In the genomic region with DNA sequence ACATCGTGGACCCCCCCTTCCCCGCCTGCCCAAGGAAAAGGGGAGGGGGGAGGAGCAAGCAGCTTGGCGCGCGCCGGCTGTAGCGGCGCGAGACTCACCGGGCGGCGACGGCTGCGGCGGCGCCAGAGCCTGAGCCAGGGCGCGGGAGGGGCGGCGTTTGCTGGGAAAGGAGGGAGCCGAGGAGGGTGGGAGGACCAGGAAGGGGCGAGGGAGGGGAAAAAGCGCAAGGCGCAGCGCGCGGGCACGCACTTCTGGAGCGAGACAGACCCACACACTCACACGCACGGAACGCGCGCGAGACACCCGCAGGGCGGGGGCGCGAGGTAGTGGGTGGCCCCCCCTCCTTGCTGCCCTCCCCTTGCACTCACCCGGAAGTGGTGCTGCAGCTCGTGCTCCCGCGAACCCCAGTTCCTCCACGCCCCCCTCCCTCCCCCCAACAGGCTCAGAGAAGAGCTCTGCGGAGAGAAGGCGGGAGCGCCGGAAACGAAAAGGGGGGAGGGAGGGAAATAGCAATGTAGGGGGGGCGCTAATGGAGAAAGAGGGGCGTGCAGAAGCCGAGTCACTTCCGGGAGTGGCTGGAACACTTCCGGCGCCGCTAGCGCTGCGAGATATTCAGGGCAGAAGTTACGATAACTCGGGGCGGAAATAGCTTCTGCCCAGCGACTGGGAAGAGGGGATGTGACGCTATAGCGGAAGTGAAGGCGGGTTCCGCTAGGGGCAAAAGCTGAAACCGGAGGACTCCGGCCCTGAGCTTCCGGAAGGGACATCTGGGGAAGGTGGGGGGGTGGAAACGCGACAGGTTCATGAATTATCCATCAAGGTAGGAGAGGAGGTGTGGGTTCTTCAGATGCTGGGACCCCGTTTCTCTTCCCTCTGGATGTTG, we compare ENCODE assay signal across 8 cellular contexts. TPM values are rescaled to one million over a fixed set of nuclear protein-coding genes. Genes with fewer than 3 reads are reported as not detected.
A peak's percentile ranks its signal among the peaks of the same experiment; 100 is the strongest.
DNase-seq lines count a peak whose midpoint lies in the region; ATAC-seq and TF ChIP-seq lines count a peak whose summit lies in the region.

A gene (minus strand): TSS at position 376 of the 883 bp plus-strand sequence. CDS start 9,855 bp downstream, outside the sequence.

- H3K14ac ChIP-seq in H9 (ENCODE audit: insufficient read depth, low read length) = peak within 1 kb of the TSS; percentile 77

- H3K23ac ChIP-seq in H9 (ENCODE audit: insufficient read length, low read depth, low read length) = no peak within 1 kb of the TSS

- no peak within 1 kb of the TSS for H2AK5ac ChIP-seq in H9 (ENCODE audit: insufficient read length, low read length)

- WGBS in H9 (ENCODE audit: extremely low coverage, insufficient read length, low lambda C conversion rate) = no CpG with 5 or more reads among the region's 72 CpGs

- ATAC-seq in natural killer cell treated with Interleukin-12 subunit alpha and Interleukin-12 subunit beta and Interleukin-15 and Interleukin-18, amount 100 ng/mL, for 72 hours = peak; percentile 89 to 93
- ATAC-seq in stimulated activated naive CD8-positive, alpha-beta T cell treated with anti-CD3 and anti-CD28 coated beads, Interleukin-15, Interleukin-2, amounts not matched to agents 100 U/mL and 50 U/mL, for 24 hours = peak; percentile 91

- H3K56ac ChIP-seq in H9 (ENCODE audit: insufficient read length, low read depth, low read length) = no peak within 1 kb of the TSS

- no peaks in the 10 kb centered on the region for H4K20me1 ChIP-seq in H9 (ENCODE audit: control insufficient read depth, insufficient read depth, insufficient read length)

- H4K5ac ChIP-seq in H9 (ENCODE audit: insufficient read length, low read depth, low read length) = no peak within 1 kb of the TSS

- H3K9me3 ChIP-seq in H9 (ENCODE audit: control insufficient read depth, low read depth, low read length) (no peaks in the 10 kb centered on the region), MG63 (no peaks in the 10 kb centered on the region)

- DNase-seq in ELR (ENCODE audit: low read depth) = peak; percentile 100
- DNase-seq in H9 = peak; percentile 100
- peak; percentile 98 for DNase-seq in MG63
- peak; percentile 75 for DNase-seq in SHP77 treated with DMSO at 0.1 percent for 48 hours (lab: John Stamatoyannopoulos, UW)
- DNase-seq in activated effector memory CD4-positive, alpha-beta T cell treated with anti-CD3 and anti-CD28 coated beads, Interleukin-2, amount 50 U/mL, for 16 hours = peak; percentile 98
- peak; percentile 99 for DNase-seq in fibroblast of pulmonary artery (ENCODE audit: low read depth)
- DNase-seq in natural killer cell treated with Interleukin-12 subunit alpha and Interleukin-12 subunit beta and Interleukin-15 and Interleukin-18, amount 100 ng/mL, for 72 hours (ENCODE audit: low spot score) = peak; percentile 98
- peak; percentile 93 for DNase-seq in stimulated activated naive CD8-positive, alpha-beta T cell treated with anti-CD3 and anti-CD28 coated beads, Interleukin-15, Interleukin-2, amounts not matched to agents 100 U/mL and 50 U/mL, for 24 hours

- no peak within 1 kb of the TSS for H2BK12ac ChIP-seq in H9 (ENCODE audit: insufficient read length, low read depth, low read length)

- peaks cover 3% of the 10 kb centered on the region for H3K27me3 Mint-ChIP-seq in H9 (ENCODE audit: low read depth)
- no peaks in the 10 kb centered on the region for H3K27me3 Mint-ChIP-seq in natural killer cell treated with Interleukin-12 subunit alpha and Interleukin-12 subunit beta and Interleukin-15 and Interleukin-18, amount 100 ng/mL, for 72 hours

- H3K27me3 ChIP-seq in H9 (ENCODE audit: insufficient read depth, low read length) = no peaks in the 10 kb centered on the region
- H3K27me3 ChIP-seq in MG63 = no peaks in the 10 kb centered on the region

- H3K9ac ChIP-seq in H9 (ENCODE audit: extremely low read depth, insufficient read length, low read length) = peak within 1 kb of the TSS; percentile 72

- H3K4me3 ChIP-seq in MG63 (peak within 1 kb of the TSS; percentile 88), fibroblast of pulmonary artery (replicated peaks; ENCODE audit: low read depth, low read length) (peak within 1 kb of the TSS; percentile 78)

- H2BK15ac ChIP-seq in H9 (ENCODE audit: low read depth, low read length) = no peak within 1 kb of the TSS

- peak within 1 kb of the TSS; percentile 93 for H3K4me2 ChIP-seq in H9 (ENCODE audit: insufficient read depth, insufficient read length, low read length)

- peak within 1 kb of the TSS; percentile 73 for H3K18ac ChIP-seq in H9 (ENCODE audit: insufficient read length, low read depth, low read length)

- H3K36me3 Mint-ChIP-seq in H9 (ENCODE audit: insufficient read depth in 1 of 3, low read depth in 3 of 3) = peaks cover 3 to 15% (median 7%) of the 10 kb centered on the region in 3 experiments; a peak in 4 of 7 replicates
- H3K36me3 Mint-ChIP-seq in natural killer cell treated with Interleukin-12 subunit alpha and Interleukin-12 subunit beta and Interleukin-15 and Interleukin-18, amount 100 ng/mL, for 72 hours = peaks cover 17% of the 10 kb centered on the region

- H3K23me2 ChIP-seq in H9 (ENCODE audit: insufficient read length, low read depth, low read length, poor library complexity, severe bottlenecking) = peaks cover 8% of the 10 kb centered on the region

- no peak within 1 kb of the TSS for H4K8ac ChIP-seq in H9 (replicated peaks; ENCODE audit: insufficient read length, low read depth, low read length)

- H2AFZ ChIP-seq in H9 (ENCODE audit: low read length) = no peak within 1 kb of the TSS

- peaks cover 3% of the 10 kb centered on the region for H3K79me1 ChIP-seq in H9 (ENCODE audit: insufficient read depth, low read depth, low read length, poor library complexity, severe bottlenecking)

- peak within 1 kb of the TSS; percentile 94 to 97 for H3K4me3 Mint-ChIP-seq in H9
- peak within 1 kb of the TSS; percentile 90 for H3K4me3 Mint-ChIP-seq in natural killer cell treated with Interleukin-12 subunit alpha and Interleukin-12 subunit beta and Interleukin-15 and Interleukin-18, amount 100 ng/mL, for 72 hours

- H3K27ac ChIP-seq in H9 (ENCODE audit: insufficient read length, low read depth, low read length) = peak within 1 kb of the TSS; percentile 7

- H4K91ac ChIP-seq in H9 (ENCODE audit: insufficient read length, low read depth, low read length) = no peak within 1 kb of the TSS

- no peak within 1 kb of the TSS for H3K4ac ChIP-seq in H9 (ENCODE audit: low read depth, low read length)

- H2BK20ac ChIP-seq in H9 (ENCODE audit: low read depth, low read length, poor library complexity, severe bottlenecking) = no peak within 1 kb of the TSS

- H3T11ph ChIP-seq in H9 (ENCODE audit: low read length) = no peak within 1 kb of the TSS

- peak within 1 kb of the TSS; percentile 96 to 98 (median 97); a peak in 6 of 7 replicates for H3K27ac Mint-ChIP-seq in H9
- H3K27ac Mint-ChIP-seq in natural killer cell treated with Interleukin-12 subunit alpha and Interleukin-12 subunit beta and Interleukin-15 and Interleukin-18, amount 100 ng/mL, for 72 hours = peak within 1 kb of the TSS; percentile 81 to 90

- peaks cover 14 to 27% of the 10 kb centered on the region in 2 experiments for H3K4me1 Mint-ChIP-seq in H9
- H3K4me1 Mint-ChIP-seq in natural killer cell treated with Interleukin-12 subunit alpha and Interleukin-12 subunit beta and Interleukin-15 and Interleukin-18, amount 100 ng/mL, for 72 hours (ENCODE audit: low read depth in 2 of 2) = peaks cover 51 to 53% of the 10 kb centered on the region in 2 donors

- TF ChIP-seq CTCF in H9 (conservative IDR thresholded peaks at IDR 0.05) (0 out of 3 replicates have a peak, but pooled peaks have one; percentile 13), fibroblast of pulmonary artery (IDR thresholded peaks at IDR 0.05; ENCODE audit: low read length, missing control alignments) (no peak)

- no peak within 1 kb of the TSS for H2BK120ac ChIP-seq in H9 (ENCODE audit: low read depth, low read length, poor library complexity, severe bottlenecking)

- H3K79me2 ChIP-seq in H9 (ENCODE audit: insufficient read depth, low read length) = peaks cover 19% of the 10 kb centered on the region; the same call in 1 of the 2 replicates

- peaks cover 23% of the 10 kb centered on the region for H3K36me3 ChIP-seq in MG63

- no peaks in the 10 kb centered on the region for H3K4me1 ChIP-seq in H9 (ENCODE audit: insufficient read depth, low read length)

- H2BK5ac ChIP-seq in H9 (ENCODE audit: insufficient read length, low read length) = no peak within 1 kb of the TSS

- H3K9me3 Mint-ChIP-seq in H9 = no peaks in the 10 kb centered on the region
- no peaks in the 10 kb centered on the region for H3K9me3 Mint-ChIP-seq in natural killer cell treated with Interleukin-12 subunit alpha and Interleukin-12 subunit beta and Interleukin-15 and Interleukin-18, amount 100 ng/mL, for 72 hours

RNA-seq across cellular contexts. Expression of the gene that starts here (rescaled TPM):
- 83.5 and 88.0 TPM in 2 replicates for total RNA-seq in H9 (2021)
- 9.3 and 21.9 TPM in 2 replicates for total RNA-seq in MG63 (2014; rRNA removed; shearing (Covaris generic); ENCODE audit: low replicate concordance)
- 10 to 100 TPM; 81.1 to 90.0 TPM for total RNA-seq in natural killer cell treated with Interleukin-12 subunit alpha and Interleukin-12 subunit beta and Interleukin-15 and Interleukin-18, amount 100 ng/mL, for 72 hours

Comparison
In these comparisons a context has a peak if more than half of its experiments do, and no peak if none do; other contexts are left out.
1. Peak in every context shown above with its lines: DNase-seq, ATAC-seq, H3K4me3 ChIP-seq and H3K27ac ChIP-seq.